8 cellular contexts compared by ENCODE assay signal in the genomic region with DNA sequence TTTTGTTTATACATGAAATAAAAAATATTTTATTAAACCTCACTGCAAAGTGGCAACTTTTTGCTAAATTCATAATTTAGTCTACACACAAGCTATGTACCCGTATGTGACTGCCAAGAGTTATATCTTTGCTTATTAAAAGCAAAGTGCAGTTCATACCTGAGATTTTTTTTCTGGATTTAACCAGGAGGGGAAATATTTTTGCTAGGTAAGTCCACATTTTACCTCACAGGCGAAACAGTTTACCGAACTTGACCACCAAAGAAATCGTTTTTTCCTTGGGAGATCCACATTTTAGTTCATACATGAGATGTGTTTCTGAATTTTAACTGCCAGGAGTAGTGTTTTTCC. TPM values are rescaled to one million over a fixed set of nuclear protein-coding genes. Genes with fewer than 3 reads are reported as not detected.
DNase-seq lines count a peak whose midpoint lies in the region; ATAC-seq and TF ChIP-seq lines count a peak whose summit lies in the region.

No MANE protein-coding gene starts in this region.

- peak overlapping the region; percentile 81 for H2AFZ ChIP-seq in PC-3 (ENCODE audit: low read length)

- H3K9me3 ChIP-seq in ES-I3 (ENCODE audit: control insufficient read depth, insufficient read depth, low read length) (no peaks in the 10 kb centered on the region), PC-3 (ENCODE audit: low read length) (no peaks in the 10 kb centered on the region), prostate gland (no peaks in the 10 kb centered on the region)

- H3K4me2 ChIP-seq in PC-3 (ENCODE audit: low read length): peak overlapping the region; percentile 81

- peaks cover 41% of the 10 kb centered on the region for H3K79me2 ChIP-seq in PC-3 (ENCODE audit: low read length)

- no peak for ATAC-seq in PC-3
- ATAC-seq in HG02840 (IDR thresholded peaks at IDR 0.05; ENCODE audit: low FRiP score, unreplicated experiment): no peak
- no peak for ATAC-seq in GM21619 (IDR thresholded peaks at IDR 0.05; ENCODE audit: unreplicated experiment)

- POLR2A ChIA-PET in PC-3 (lab: Charles Lee; ENCODE audit: unreplicated experiment): no interaction called here

- peaks cover 31% of the 10 kb centered on the region for H4K20me1 ChIP-seq in PC-3 (ENCODE audit: low read length)

- TSS peak; percentile 85 for BruUV-seq in PC-3 (replicated peaks; lab: Mats Ljungman, UMichigan)

- no peak for DNase-seq in PC-3
- DNase-seq in epithelial cell of esophagus (ENCODE audit: low read depth): no peak
- no peak for DNase-seq in prostate gland (ENCODE audit: low spot score)
- DNase-seq in NCI-H345 treated with DMSO at 0.1 percent for 48 hours (lab: John Stamatoyannopoulos, UW; ENCODE audit: unreplicated experiment): no peak
- no peak for DNase-seq in DMS79 treated with DMSO at 0.1 percent for 48 hours (lab: John Stamatoyannopoulos, UW)

- 78% methylated on average over 4 of the region's 4 CpGs for WGBS in prostate gland

- intact Hi-C loops in PC-3 (cut with micrococcal nuclease) (no loop called here), prostate gland (cut with DNase I) (no loop called here)

- TF ChIP-seq POLR2A in prostate gland (IDR thresholded peaks at IDR 0.05): no peak

- H3F3A ChIP-seq in PC-3 (ENCODE audit: low read length, unreplicated experiment): no peaks in the 10 kb centered on the region

- H3K27me3 ChIP-seq in PC-3 (ENCODE audit: low read length) (no peaks in the 10 kb centered on the region), prostate gland (replicated peaks; ENCODE audit: insufficient read depth) (no peaks in the 10 kb centered on the region)

- peaks cover 5% of the 10 kb centered on the region for H3K36me3 ChIP-seq in ES-I3 (ENCODE audit: insufficient read depth, low read length)
- peaks cover 10% of the 10 kb centered on the region; the same call in 1 of the 2 replicates for H3K36me3 ChIP-seq in PC-3 (ENCODE audit: low read depth, low read length)
- peaks cover 0 to 5% of the 10 kb centered on the region in 2 donors for H3K36me3 ChIP-seq in prostate gland

- H3K4me1 ChIP-seq in ES-I3 (ENCODE audit: insufficient read depth, low read length): no peaks in the 10 kb centered on the region
- H3K4me1 ChIP-seq in PC-3 (ENCODE audit: insufficient read depth, low read length): peaks cover 20% of the 10 kb centered on the region
- peaks cover 18% of the 10 kb centered on the region for H3K4me1 ChIP-seq in prostate gland (replicated peaks)

- H3K9ac ChIP-seq in ES-I3 (ENCODE audit: low read depth, low read length) (peak overlapping the region; percentile 97), PC-3 (ENCODE audit: low read length) (peak overlapping the region; percentile 65)

- H3K9me2 ChIP-seq in PC-3 (replicated peaks; ENCODE audit: low read length): no peaks in the 10 kb centered on the region

- no peak for TF ChIP-seq CTCF in PC-3 (conservative IDR thresholded peaks at IDR 0.05; ENCODE audit: low read depth, low read length)
- TF ChIP-seq CTCF in epithelial cell of esophagus (IDR thresholded peaks at IDR 0.05; ENCODE audit: insufficient read depth, low read depth, low read length, missing control alignments): no peak
- no peak for TF ChIP-seq CTCF in prostate gland (IDR thresholded peaks at IDR 0.05)

- CTCF ChIA-PET in PC-3 (lab: Charles Lee): no interaction called here

- peak overlapping the region; percentile 74 for H3K4me3 ChIP-seq in PC-3 (ENCODE audit: low read length)
- H3K4me3 ChIP-seq in epithelial cell of esophagus (ENCODE audit: low read length): peak overlapping the region; percentile 70
- H3K4me3 ChIP-seq in prostate gland: peak overlapping the region; percentile 100

- H3K27ac ChIP-seq in PC-3 (ENCODE audit: low read length) (no peak overlapping the region), prostate gland (peak overlapping the region in 1 of 2 donors; percentile 99)

RNA-seq across cellular contexts. Expression of a gene that starts 12.2 kb away (rescaled TPM):
- total RNA-seq in PC-3 (2014; rRNA removed) (not detected in 2 replicates), prostate gland (under 1 TPM in 1 of 2 donors, not detected in 1; 0.96 TPM)

RNA-seq across cellular contexts. Expression of a gene that starts 13.5 kb away (rescaled TPM):
- not detected in 2 replicates for total RNA-seq in PC-3 (2014; rRNA removed)
- total RNA-seq in prostate gland: under 1 TPM; 0.27 to 0.80 TPM

RNA-seq across cellular contexts. Expression of a gene that starts 19.3 kb away (rescaled TPM):
- total RNA-seq in PC-3 (2014; rRNA removed) (6.0 and 7.7 TPM in 2 replicates), prostate gland (100 to 1,000 TPM in 1 of 2 donors, under 1 TPM in 1; 0.46 to 160 TPM)

RNA-seq across cellular contexts. Expression of a gene that starts 31.8 kb away (rescaled TPM):
- 33.8 and 55.5 TPM in 2 replicates for total RNA-seq in PC-3 (2014; rRNA removed)
- 100 to 1,000 TPM in 1 of 2 donors, 10 to 100 TPM in 1; 31.9 to 113 TPM for total RNA-seq in prostate gland

RNA-seq across cellular contexts. Expression of a gene that starts 32.3 kb away (rescaled TPM):
- total RNA-seq in PC-3 (2014; rRNA removed) (94.8 and 108 TPM in 2 replicates), prostate gland (10 to 100 TPM; 59.4 to 91.7 TPM)
